Comparison of ENCODE assay signal across 10 cellular contexts in the genomic region with DNA sequence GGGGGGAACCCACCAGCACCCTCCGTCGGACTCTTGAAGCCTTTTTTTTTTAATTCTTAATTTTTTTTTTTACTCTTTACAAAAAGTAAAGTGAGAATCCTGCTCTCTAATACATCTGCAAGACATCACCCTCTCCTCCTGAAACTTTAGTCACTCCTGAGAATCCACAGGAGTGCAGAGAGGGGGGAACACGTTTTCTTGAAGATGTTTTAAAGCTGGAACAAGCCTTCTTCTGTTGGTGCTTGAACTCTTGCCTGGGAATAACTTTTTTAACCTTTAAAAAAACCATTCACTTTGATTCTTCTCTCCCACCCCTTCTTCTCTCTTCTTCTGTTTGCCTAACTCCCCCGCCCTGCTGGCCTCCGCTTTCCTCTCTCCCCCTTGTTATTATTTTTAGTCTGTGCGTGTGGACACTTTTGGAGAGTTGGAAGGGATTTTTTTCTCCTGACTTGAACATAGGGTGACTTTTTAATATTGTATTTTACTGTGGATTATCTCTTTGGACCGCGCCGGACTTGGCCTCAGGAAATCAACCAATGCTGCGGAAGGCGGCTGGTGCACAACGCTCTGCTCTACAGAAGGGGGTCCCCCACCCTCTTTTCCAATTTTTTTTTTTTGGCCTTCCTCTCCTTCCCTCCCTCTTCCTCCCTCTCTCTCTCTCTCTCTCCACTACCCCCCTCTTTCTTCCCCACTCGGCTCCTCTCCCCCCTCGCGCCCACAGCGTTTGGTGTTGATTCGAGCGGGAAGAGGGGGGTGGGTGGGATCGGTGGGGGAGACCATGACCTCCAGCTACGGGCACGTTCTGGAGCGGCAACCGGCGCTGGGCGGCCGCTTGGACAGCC. TPM values are rescaled to one million over a fixed set of nuclear protein-coding genes. Genes with fewer than 3 reads are reported as not detected.
DNase-seq lines count a peak whose midpoint lies in the region; ATAC-seq, FAIRE-seq and TF ChIP-seq lines count a peak whose summit lies in the region.
"Had no signal": no experiment of that assay in that cellular context is flagged by ENCODE, and none has a peak within 500 bp of the region (broad histone marks: within the 10 kb centered on the region; RNA-seq: fewer than 3 reads in every experiment).

A gene (plus strand): TSS at position 691 of the 842 bp plus-strand sequence. CDS start 88 bp downstream, at position 779.

- H2BK12ac ChIP-seq in H9 (ENCODE audit: insufficient read length, low read depth, low read length) = no peak within 1 kb of the TSS

- H3K9me3 Mint-ChIP-seq in H9 (peaks cover 2 to 4% of the 10 kb centered on the region in 2 experiments; a peak in 3 of 5 replicates), astrocyte (ENCODE audit: unreplicated experiment) (peaks cover 21% of the 10 kb centered on the region)
- no peaks in the 10 kb centered on the region for H3K9me3 Mint-ChIP-seq in T-helper 2 cell treated with Interferon-gamma antibody and Interleukin-4, amounts not matched to agents 5 μg/mL and 100 μg/mL, for 36 hours

- H3K23me2 ChIP-seq in H9 (ENCODE audit: insufficient read length, low read depth, low read length, poor library complexity, severe bottlenecking) = peaks cover 36% of the 10 kb centered on the region

- FAIRE-seq in astrocyte (lab: Jason Lieb, UNC) = no peak

- H2BK20ac ChIP-seq in H9 (ENCODE audit: low read depth, low read length, poor library complexity, severe bottlenecking) = no peak within 1 kb of the TSS

- no peak within 1 kb of the TSS for H3T11ph ChIP-seq in H9 (ENCODE audit: low read length)

- H3K36me3 ChIP-seq in astrocyte (ENCODE audit: insufficient read depth, low read length) = no peaks in the 10 kb centered on the region
- no peaks in the 10 kb centered on the region for H3K36me3 ChIP-seq in iPS-15b (ENCODE audit: control insufficient read depth, insufficient read depth, low read length)
- H3K36me3 ChIP-seq in skeletal muscle tissue (ENCODE audit: control insufficient read depth in 3 of 3, insufficient read depth in 3 of 3, low read length in 3 of 3) = peaks cover 0 to 19% (median 3%) of the 10 kb centered on the region in 3 donors

- H3K18ac ChIP-seq in H9 (ENCODE audit: insufficient read length, low read depth, low read length) = no peak within 1 kb of the TSS

- H4K20me1 ChIP-seq in H9 (ENCODE audit: control insufficient read depth, insufficient read depth, insufficient read length) (no peaks in the 10 kb centered on the region), astrocyte (ENCODE audit: insufficient read depth, low read length) (no peaks in the 10 kb centered on the region)

- H2AK5ac ChIP-seq in H9 (ENCODE audit: insufficient read length, low read length) = no peak within 1 kb of the TSS

- H2BK5ac ChIP-seq in H9 (ENCODE audit: insufficient read length, low read length) = no peak within 1 kb of the TSS

- no peak within 1 kb of the TSS for H3K23ac ChIP-seq in H9 (ENCODE audit: insufficient read length, low read depth, low read length)

- peaks cover 0 to 2% (median 0%) of the 10 kb centered on the region in 3 experiments; a peak in 2 of 7 replicates for H3K36me3 Mint-ChIP-seq in H9 (ENCODE audit: insufficient read depth in 1 of 3, low read depth in 3 of 3)
- no peaks in the 10 kb centered on the region for H3K36me3 Mint-ChIP-seq in astrocyte (ENCODE audit: low read depth, unreplicated experiment)
- H3K36me3 Mint-ChIP-seq in T-helper 2 cell treated with Interferon-gamma antibody and Interleukin-4, amounts not matched to agents 5 μg/mL and 100 μg/mL, for 36 hours (ENCODE audit: low read depth) = peaks cover 3% of the 10 kb centered on the region

- H3K79me1 ChIP-seq in H9 (ENCODE audit: insufficient read depth, low read depth, low read length, poor library complexity, severe bottlenecking) = no peaks in the 10 kb centered on the region

- no peak within 1 kb of the TSS for H3K9ac ChIP-seq in H9 (ENCODE audit: extremely low read depth, insufficient read length, low read length)
- H3K9ac ChIP-seq in astrocyte (ENCODE audit: low read length) = peak within 1 kb of the TSS; percentile 98
- no peak within 1 kb of the TSS for H3K9ac ChIP-seq in iPS-15b (ENCODE audit: low read depth, low read length)
- peak within 1 kb of the TSS; percentile 95 to 98 (median 97) for H3K9ac ChIP-seq in skeletal muscle tissue (ENCODE audit: low read depth in 1 of 3, low read length in 3 of 3)

- TF ChIP-seq CTCF in H9 (conservative IDR thresholded peaks at IDR 0.05) = no peak
- TF ChIP-seq CTCF in astrocyte (IDR thresholded peaks at IDR 0.05; ENCODE audit: insufficient read depth, low read depth, low read length) = no peak

- ATAC-seq in GM18873 (IDR thresholded peaks at IDR 0.05; ENCODE audit: low FRiP score, unreplicated experiment) = no peak

- H3K27ac ChIP-seq in H9 (ENCODE audit: insufficient read length, low read depth, low read length) = no peak within 1 kb of the TSS
- H3K27ac ChIP-seq in astrocyte (ENCODE audit: low read depth, low read length) = peak within 1 kb of the TSS; percentile 94
- H3K27ac ChIP-seq in skeletal muscle tissue (ENCODE audit: low read depth, low read length) = peak within 1 kb of the TSS; percentile 92

- H4K91ac ChIP-seq in H9 (ENCODE audit: insufficient read length, low read depth, low read length) = no peak within 1 kb of the TSS

- H3K79me2 ChIP-seq in H9 (ENCODE audit: insufficient read depth, low read length) (no peaks in the 10 kb centered on the region), astrocyte (ENCODE audit: insufficient read depth, low read length) (peaks cover 58% of the 10 kb centered on the region)

- H3K27me3 Mint-ChIP-seq in H9 (ENCODE audit: low read depth) (peaks cover 100% of the 10 kb centered on the region), astrocyte (ENCODE audit: low read depth, unreplicated experiment) (peaks cover 96% of the 10 kb centered on the region)
- peaks cover 92% of the 10 kb centered on the region for H3K27me3 Mint-ChIP-seq in T-helper 2 cell treated with Interferon-gamma antibody and Interleukin-4, amounts not matched to agents 5 μg/mL and 100 μg/mL, for 36 hours (ENCODE audit: low read depth)

- peaks cover 93% of the 10 kb centered on the region for H3K27me3 ChIP-seq in H9 (ENCODE audit: insufficient read depth, low read length)
- no peaks in the 10 kb centered on the region for H3K27me3 ChIP-seq in astrocyte (ENCODE audit: insufficient read depth, low read length)
- peaks cover 99% of the 10 kb centered on the region for H3K27me3 ChIP-seq in iPS-15b (ENCODE audit: control insufficient read depth, insufficient read depth, low read length)
- H3K27me3 ChIP-seq in skeletal muscle tissue (ENCODE audit: control insufficient read depth in 3 of 3, insufficient read depth in 3 of 3, low read length in 3 of 3) = peaks cover 0 to 11% (median 5%) of the 10 kb centered on the region in 3 donors

- H3K9me3 ChIP-seq in H9 (ENCODE audit: control insufficient read depth, low read depth, low read length) (no peaks in the 10 kb centered on the region), astrocyte (ENCODE audit: insufficient read depth, low read depth, low read length) (no peaks in the 10 kb centered on the region), iPS-15b (ENCODE audit: control insufficient read depth, insufficient read depth, low read length) (no peaks in the 10 kb centered on the region), skeletal muscle tissue (ENCODE audit: control insufficient read depth in 3 of 3, low read length in 3 of 3) (no peaks in the 10 kb centered on the region)

- H3K4me2 ChIP-seq in H9 (ENCODE audit: insufficient read depth, insufficient read length, low read length) = peak within 1 kb of the TSS; percentile 96
- peak within 1 kb of the TSS; percentile 90 for H3K4me2 ChIP-seq in astrocyte (ENCODE audit: low read length)

- no CpG with 5 or more reads among the region's 26 CpGs for WGBS in H9 (ENCODE audit: extremely low coverage, insufficient read length, low lambda C conversion rate)

- H3K14ac ChIP-seq in H9 (ENCODE audit: insufficient read depth, low read length) = no peak within 1 kb of the TSS; the same call in 1 of the 2 replicates

- peaks cover 2% of the 10 kb centered on the region; the same call in 1 of the 2 replicates for H3K4me1 ChIP-seq in H9 (ENCODE audit: insufficient read depth, low read length)
- peaks cover 35% of the 10 kb centered on the region for H3K4me1 ChIP-seq in astrocyte (ENCODE audit: insufficient read depth, low read length)
- peaks cover 10% of the 10 kb centered on the region for H3K4me1 ChIP-seq in iPS-15b (ENCODE audit: control insufficient read depth, insufficient read depth, low read length)
- peaks cover 17 to 36% (median 19%) of the 10 kb centered on the region in 3 donors for H3K4me1 ChIP-seq in skeletal muscle tissue (ENCODE audit: control insufficient read depth in 3 of 3, insufficient read depth in 3 of 3, low read length in 3 of 3)

- H3K27ac Mint-ChIP-seq in H9 (no peak within 1 kb of the TSS), astrocyte (ENCODE audit: unreplicated experiment) (no peak within 1 kb of the TSS)
- H3K27ac Mint-ChIP-seq in T-helper 2 cell treated with Interferon-gamma antibody and Interleukin-4, amounts not matched to agents 5 μg/mL and 100 μg/mL, for 36 hours = no peak within 1 kb of the TSS

- no peak within 1 kb of the TSS for H4K5ac ChIP-seq in H9 (ENCODE audit: insufficient read length, low read depth, low read length)

- H3K4me1 Mint-ChIP-seq in H9 = peaks cover 60 to 63% of the 10 kb centered on the region in 2 experiments
- H3K4me1 Mint-ChIP-seq in astrocyte (ENCODE audit: low read depth, unreplicated experiment) = peaks cover 10% of the 10 kb centered on the region
- H3K4me1 Mint-ChIP-seq in T-helper 2 cell treated with Interferon-gamma antibody and Interleukin-4, amounts not matched to agents 5 μg/mL and 100 μg/mL, for 36 hours (ENCODE audit: low read depth) = peaks cover 12% of the 10 kb centered on the region

- H2AFZ ChIP-seq in H9 (ENCODE audit: low read length) (no peak within 1 kb of the TSS), astrocyte (ENCODE audit: low read depth, low read length) (peak within 1 kb of the TSS; percentile 72)

- H3K4me3 Mint-ChIP-seq in H9 (peak within 1 kb of the TSS; percentile 58 to 86), astrocyte (ENCODE audit: unreplicated experiment) (peak within 1 kb of the TSS; percentile 84)
- no peak within 1 kb of the TSS for H3K4me3 Mint-ChIP-seq in T-helper 2 cell treated with Interferon-gamma antibody and Interleukin-4, amounts not matched to agents 5 μg/mL and 100 μg/mL, for 36 hours

- H2BK15ac ChIP-seq in H9 (ENCODE audit: low read depth, low read length) = no peak within 1 kb of the TSS

- no peak within 1 kb of the TSS for H3K4ac ChIP-seq in H9 (ENCODE audit: low read depth, low read length)

- H2BK120ac ChIP-seq in H9 (ENCODE audit: low read depth, low read length, poor library complexity, severe bottlenecking) = no peak within 1 kb of the TSS

- H3K4me3 ChIP-seq in astrocyte (ENCODE audit: insufficient read depth, low read depth, low read length) (peak within 1 kb of the TSS; percentile 91), iPS-15b (ENCODE audit: low read depth, low read length) (peak within 1 kb of the TSS; percentile 46), skeletal muscle tissue (ENCODE audit: low read length in 3 of 3) (peak within 1 kb of the TSS; percentile 90 to 94 (median 93))

- DNase-seq in H9 = no peak
- no peak for DNase-seq in astrocyte (ENCODE audit: low read depth)
- DNase-seq in 8988T = no peak
- no peak for DNase-seq in T-helper 2 cell treated with Interferon-gamma antibody and Interleukin-4, amounts not matched to agents 5 μg/mL and 100 μg/mL, for 36 hours (ENCODE audit: low spot score)
- no peak for DNase-seq in NCI-H2196 treated with DMSO at 0.1 percent for 48 hours (lab: John Stamatoyannopoulos, UW; ENCODE audit: unreplicated experiment)

- no peak within 1 kb of the TSS for H3K56ac ChIP-seq in H9 (ENCODE audit: insufficient read length, low read depth, low read length)

- H4K8ac ChIP-seq in H9 (replicated peaks; ENCODE audit: insufficient read length, low read depth, low read length) = no peak within 1 kb of the TSS

RNA-seq across cellular contexts. Expression of the gene that starts here (rescaled TPM):
- not detected in 2 replicates for total RNA-seq in H9 (2021)
- total RNA-seq in astrocyte = 1.3 and 2.6 TPM in 2 replicates
- 127 TPM for total RNA-seq in skeletal muscle tissue
- total RNA-seq: mononuclear cell; T-helper 1 cell treated with Interleukin-12 subunit alpha and Interleukin-12 subunit beta and Interleukin-4 antibody, amounts not matched to agents 30 ng/mL and 1 ng/mL, for 36 hours had no signal

Comparison
In these comparisons a context has a peak if more than half of its experiments do, and no peak if none do; other contexts are left out.
1. RNA of the gene that starts here (total RNA-seq): 127 TPM in skeletal muscle tissue (single experiment); 1.3 to 2.6 TPM in astrocyte and not detected in H9; every median in the first group is over 10 times any median in the second.
2. H3K9ac ChIP-seq: peak in astrocyte (single experiment) and skeletal muscle tissue (3 of 3); none in H9 (single experiment) and iPS-15b (single experiment).
3. Peak in every context shown above with its lines, with median percentiles within 50 percentile points of each other: H3K4me3 ChIP-seq.